In genomic region chr7:86939197-86939814, GRCh38 we compare ENCODE assay signal across 8 cellular contexts.
DNase-seq lines count a peak whose midpoint lies in the region; ATAC-seq, FAIRE-seq and TF ChIP-seq lines count a peak whose summit lies in the region.

No MANE protein-coding gene starts in this region.

- peaks cover 2% of the 10 kb centered on the region; the same call in 1 of the 2 replicates for H3K27me3 ChIP-seq in HAP-1 (ENCODE audit: low read depth)
- no peaks in the 10 kb centered on the region for H3K27me3 ChIP-seq in lung (ENCODE audit: control insufficient read depth, insufficient read depth)
- no peaks in the 10 kb centered on the region for H3K27me3 ChIP-seq in upper lobe of right lung

- in situ Hi-C loops in HAP-1 (cut with MboI; ENCODE audit: low sequenced_read_pairs), result loop anchor here (25.0 kb wide), 3 partner anchors 198 to 473 kb away; no protein-coding TSS in a partner anchor

- H3K9ac ChIP-seq in SK-N-MC (ENCODE audit: insufficient read length), result no peak overlapping the region

- H3K4me3 ChIP-seq in HAP-1 (no peak overlapping the region), SK-N-MC (no peak overlapping the region), lung (no peak overlapping the region), upper lobe of right lung (no peak overlapping the region)

- H3K27ac ChIP-seq in SK-N-MC (no peak overlapping the region), lung (ENCODE audit: low read depth in 1 of 2, low read length in 1 of 2) (no peak overlapping the region), upper lobe of right lung (no peak overlapping the region)

- H3K36me3 ChIP-seq in HAP-1 (replicated peaks) (no peaks in the 10 kb centered on the region), SK-N-MC (ENCODE audit: insufficient read depth, low read length) (no peaks in the 10 kb centered on the region), lung (ENCODE audit: control insufficient read depth in 2 of 2, insufficient read depth in 2 of 2, low read length in 2 of 2) (peaks cover 0 to 1% of the 10 kb centered on the region in 2 donors), upper lobe of right lung (peaks cover 9% of the 10 kb centered on the region)

- ATAC-seq in lung (ENCODE audit: insufficient read depth, low FRiP score) (peak; percentile 62), upper lobe of right lung (peak; percentile 88)

- no peaks in the 10 kb centered on the region for H3K4me1 ChIP-seq in HAP-1
- H3K4me1 ChIP-seq in lung (ENCODE audit: control insufficient read depth in 2 of 2, insufficient read depth in 2 of 2, low read length in 2 of 2), result no peaks in the 10 kb centered on the region
- peaks cover 4% of the 10 kb centered on the region for H3K4me1 ChIP-seq in upper lobe of right lung

- peak; percentile 54 for TF ChIP-seq CTCF in lung (IDR thresholded peaks at IDR 0.05; ENCODE audit: control extremely low read depth, extremely low read depth)
- TF ChIP-seq CTCF in upper lobe of right lung (IDR thresholded peaks at IDR 0.05), result peak; percentile 72

- FAIRE-seq in colon (lab: Jason Lieb, UNC), result peak; percentile 43

- H3K9me3 ChIP-seq in HAP-1, result no peaks in the 10 kb centered on the region
- H3K9me3 ChIP-seq in SK-N-MC (ENCODE audit: low read depth, low read length), result no peaks in the 10 kb centered on the region
- no peaks in the 10 kb centered on the region for H3K9me3 ChIP-seq in lung (ENCODE audit: control insufficient read depth in 2 of 2, insufficient read depth in 1 of 2, low read length in 1 of 2)
- H3K9me3 ChIP-seq in upper lobe of right lung, result no peaks in the 10 kb centered on the region

- 12 to 19% methylated on average over 3 of the region's 3 CpGs for WGBS in lung, 2 donors

- intact Hi-C loops in upper lobe of right lung (cut with DNase I), result loop anchor here (10.0 kb wide), 1 partner anchor 205 kb away; no protein-coding TSS in a partner anchor

- peak in 3 of 4 experiments; percentile 13 to 37 (median 14) for DNase-seq in stimulated activated CD4-positive, alpha-beta T cell treated with anti-CD3 and anti-CD28 coated beads, Interleukin-1b, Interleukin-23, amount 100 ng/mL, for 24 hours (ENCODE audit: low read depth in 4 of 4, low spot score in 1 of 4)
- no peak for DNase-seq in stimulated activated CD4-positive, alpha-beta T cell treated with anti-CD3 and anti-CD28 coated beads, Interleukin-1b, Interleukin-23, amount 100 ng/mL, for 48 hours
- DNase-seq in HAP-1 (ENCODE audit: low spot score in 2 of 2) (peak; percentile 52 to 76), NAMALWA (ENCODE audit: low spot score) (peak; percentile 88), SK-N-MC (ENCODE audit: low read depth, low spot score) (peak; percentile 22), lung (ENCODE audit: low spot score) (peak; percentile 50), upper lobe of right lung (no peak)

Comparison
In these comparisons a context has a peak if more than half of its experiments do, and no peak if none do; other contexts are left out.
1. DNase-seq: peak in stimulated activated CD4-positive, alpha-beta T cell treated with anti-CD3 and anti-CD28 coated beads, Interleukin-1b, Interleukin-23, amount 100 ng/mL, for 24 hours (3 of 4), HAP-1 (2 of 2), NAMALWA (single experiment), SK-N-MC (single experiment) and lung (single experiment); none in stimulated activated CD4-positive, alpha-beta T cell treated with anti-CD3 and anti-CD28 coated beads, Interleukin-1b, Interleukin-23, amount 100 ng/mL, for 48 hours (single experiment) and upper lobe of right lung (single experiment).